In the genomic region with DNA sequence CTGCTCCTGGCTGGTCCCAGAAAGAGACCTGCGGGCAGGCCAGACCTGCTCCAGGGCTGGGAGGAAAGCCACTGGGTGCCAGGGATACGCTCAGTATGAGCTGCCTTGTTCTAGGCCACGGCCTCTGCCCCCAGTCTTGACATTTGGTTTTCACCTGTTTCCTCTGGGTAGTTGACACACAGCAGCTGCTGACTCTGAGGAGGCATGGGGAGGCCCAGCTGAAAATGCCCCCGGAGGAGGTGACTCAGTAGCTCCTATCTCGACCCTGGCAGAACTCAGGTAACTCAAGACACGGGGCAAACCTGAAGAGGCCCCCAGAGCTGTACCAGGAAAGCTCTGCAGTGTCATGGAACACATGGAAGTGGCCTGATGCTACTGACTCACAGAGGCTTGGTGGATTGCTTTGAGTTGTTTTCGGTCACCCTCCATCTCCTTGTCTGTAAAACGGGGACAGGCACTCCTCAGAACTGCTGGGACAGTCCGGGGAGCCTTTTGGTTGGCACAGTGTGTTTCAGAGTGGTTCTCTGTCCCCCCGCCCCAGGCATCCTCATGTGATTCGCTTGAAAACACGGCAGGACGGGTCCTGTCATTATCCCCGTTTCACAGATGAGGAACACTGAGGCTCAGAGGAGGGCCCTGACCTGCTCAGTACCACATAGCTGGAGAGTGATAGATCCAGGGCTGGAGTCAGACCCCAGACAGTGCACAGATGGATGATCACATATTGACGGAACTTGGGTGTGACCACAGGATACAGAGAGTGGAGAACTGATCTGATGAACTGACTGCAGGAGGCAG, we compare ENCODE assay signal across 15 cellular contexts. TPM values are rescaled to one million over a fixed set of nuclear protein-coding genes. Genes with fewer than 3 reads are reported as not detected.
DNase-seq lines count a peak whose midpoint lies in the region; ATAC-seq and TF ChIP-seq lines count a peak whose summit lies in the region.
"Had no signal": no experiment of that assay in that cellular context is flagged by ENCODE, and none has a peak within 500 bp of the region (broad histone marks: within the 10 kb centered on the region; RNA-seq: fewer than 3 reads in every experiment).

No MANE protein-coding gene starts in this region.

- ATAC-seq in GM21619 (IDR thresholded peaks at IDR 0.05; ENCODE audit: unreplicated experiment), result no peak

- H3K27ac ChIP-seq in BLaER1, result peak overlapping the region; percentile 50
- H3K27ac ChIP-seq in osteoblast (ENCODE audit: low read depth, low read length), result no peak overlapping the region
- H3K27ac ChIP-seq: epithelial cell of prostate had no signal

- no peak overlapping the region for H2AFZ ChIP-seq in osteoblast (ENCODE audit: low read length)

- H3K4me1 ChIP-seq in BLaER1, result peaks cover 61% of the 10 kb centered on the region
- H3K4me1 ChIP-seq in osteoblast (ENCODE audit: insufficient read depth, low read length), result peaks cover 19% of the 10 kb centered on the region

- no peak for TF ChIP-seq CTCF in osteoblast (IDR thresholded peaks at IDR 0.05; ENCODE audit: extremely low read depth, low read depth, low read length)

- DNase-seq in H7 (peak; percentile 26), osteoblast (ENCODE audit: insufficient read length, low spot score, missing footprints) (peak; percentile 37), kidney tubule cell (ENCODE audit: low spot score) (no peak), DMS 273 (lab: John Stamatoyannopoulos, UW; ENCODE audit: unreplicated experiment) (no peak), SW 1271 (lab: John Stamatoyannopoulos, UW) (no peak)
- DNase-seq in activated naive CD4-positive, alpha-beta T cell treated with anti-CD3 and anti-CD28 coated beads, Interleukin-2, amount 50 U/mL, for 16 hours, result peak; percentile 45
- DNase-seq: CD4-positive, alpha-beta memory T cell; hippocampal formation; Karpas-422; NCI-H2107; RPMI8226 had no signal

- peak overlapping the region; percentile 61 for H3K4me2 ChIP-seq in BLaER1
- H3K4me2 ChIP-seq in osteoblast (ENCODE audit: insufficient read depth, low read length), result no peak overlapping the region

- H3K4me3 ChIP-seq in BLaER1 (no peak overlapping the region), H7 (ENCODE audit: insufficient read depth, low read depth, low read length) (no peak overlapping the region), osteoblast (ENCODE audit: insufficient read depth, low read length) (no peak overlapping the region)

- H3K9me3 ChIP-seq in BLaER1 (no peaks in the 10 kb centered on the region), osteoblast (ENCODE audit: low read depth, low read length) (no peaks in the 10 kb centered on the region)

- no peak overlapping the region; the same call in 1 of the 2 replicates for H3K9ac ChIP-seq in BLaER1

- H3K79me2 ChIP-seq in osteoblast (ENCODE audit: insufficient read depth, low read length), result no peaks in the 10 kb centered on the region

- H3K27me3 ChIP-seq in BLaER1 (no peaks in the 10 kb centered on the region), H7 (ENCODE audit: control insufficient read depth, insufficient read depth, low read length) (no peaks in the 10 kb centered on the region), osteoblast (ENCODE audit: insufficient read depth, low read length) (peaks cover 2% of the 10 kb centered on the region)

- H4K20me1 ChIP-seq in BLaER1 (no peaks in the 10 kb centered on the region), osteoblast (ENCODE audit: insufficient read depth, low read length) (no peaks in the 10 kb centered on the region)

- H3K36me3 ChIP-seq in BLaER1, result no peaks in the 10 kb centered on the region
- H3K36me3 ChIP-seq in H7 (replicated peaks; ENCODE audit: control insufficient read depth, insufficient read depth, low read length), result no peaks in the 10 kb centered on the region
- no peaks in the 10 kb centered on the region for H3K36me3 ChIP-seq in osteoblast (ENCODE audit: insufficient read depth, low read length)

RNA-seq across cellular contexts. Expression of a gene that starts 13.7 kb away (rescaled TPM):
- total RNA-seq in H7 (2014; rRNA removed; shearing (Covaris generic)), result 0.38 and 0.44 TPM in 2 replicates
- 0.29 and 0.72 TPM in 2 replicates for total RNA-seq in osteoblast

RNA-seq across cellular contexts. Expression of a gene that starts 53.4 kb away (rescaled TPM):
- 0.07 and 0.67 TPM in 2 replicates for total RNA-seq in H7 (2014; rRNA removed; shearing (Covaris generic))
- not detected in 2 replicates for total RNA-seq in osteoblast
- total RNA-seq: CD4-positive, alpha-beta memory T cell; pulmonary artery endothelial cell had no signal

Comparison
In these comparisons a context has a peak if more than half of its experiments do, and no peak if none do; other contexts are left out.
1. DNase-seq: peak in H7 (single experiment), activated naive CD4-positive, alpha-beta T cell treated with anti-CD3 and anti-CD28 coated beads, Interleukin-2, amount 50 U/mL, for 16 hours (single experiment) and osteoblast (single experiment); none in kidney tubule cell (single experiment), DMS 273 (single experiment) and SW 1271 (0 of 2).